In genomic region chr16:9079430-9079812, GRCh38 we compare ENCODE assay signal across 19 cellular contexts. TPM values are rescaled to one million over a fixed set of nuclear protein-coding genes. Genes with fewer than 3 reads are reported as not detected.
DNase-seq lines count a peak whose midpoint lies in the region; ATAC-seq, FAIRE-seq and TF ChIP-seq lines count a peak whose summit lies in the region.
"Had no signal": no experiment of that assay in that cellular context is flagged by ENCODE, and none has a peak within 500 bp of the region (broad histone marks: within the 10 kb centered on the region; RNA-seq: fewer than 3 reads in every experiment).

No MANE protein-coding gene starts in this region.

- 84% methylated on average over 4 of the region's 4 CpGs for WGBS in HepG2 (ENCODE audit: low lambda C conversion rate)
- WGBS in right lobe of liver (ENCODE audit: insufficient coverage, low coverage, low lambda C conversion rate, missing lambda C conversion rate) = 91% methylated on average over 4 of the region's 4 CpGs

- TF ChIP-seq CTCF in HepG2 (CRISPR knock-in tag; IDR thresholded peaks at IDR 0.05) (no peak), right lobe of liver (IDR thresholded peaks at IDR 0.05) (no peak), SU-DHL-6 (IDR thresholded peaks at IDR 0.05; ENCODE audit: insufficient read depth, low read length, poor library complexity, severe bottlenecking) (no peak), astrocyte (IDR thresholded peaks at IDR 0.05; ENCODE audit: insufficient read depth, low read depth, low read length) (no peak)

- H3K4me1 Mint-ChIP-seq in astrocyte (ENCODE audit: low read depth, unreplicated experiment) = peaks cover 12% of the 10 kb centered on the region
- H3K4me1 Mint-ChIP-seq: brain had no signal

- H3K27me3 ChIP-seq in HepG2 (ENCODE audit: control insufficient read depth in 1 of 2, insufficient read depth in 2 of 2, low read length in 2 of 2) (no peaks in the 10 kb centered on the region), right lobe of liver (no peaks in the 10 kb centered on the region), SU-DHL-6 (ENCODE audit: low read length) (no peaks in the 10 kb centered on the region), astrocyte (ENCODE audit: insufficient read depth, low read length) (no peaks in the 10 kb centered on the region)
- H3K27me3 ChIP-seq: testis, uterus had no signal

- no peak overlapping the region for H3K4me2 ChIP-seq in HepG2 (ENCODE audit: low read depth, low read length)
- no peak overlapping the region for H3K4me2 ChIP-seq in SU-DHL-6 (ENCODE audit: low read depth, low read length, poor library complexity, severe bottlenecking)
- H3K4me2 ChIP-seq in astrocyte (ENCODE audit: low read length) = no peak overlapping the region

- in situ Hi-C loops in HepG2 (cut with HindIII; ENCODE audit: extremely low pct_ligation_motif_present, low pct_unique_long_range_greater_than_20kb) = no loop called here

- H2AFZ ChIP-seq in HepG2 (ENCODE audit: low read length) (no peak overlapping the region), SU-DHL-6 (ENCODE audit: low read depth, low read length, severe bottlenecking) (peak overlapping the region; percentile 32), astrocyte (ENCODE audit: low read depth, low read length) (no peak overlapping the region)

- H3K4me1 ChIP-seq in HepG2 (ENCODE audit: insufficient read depth, low read length) (peaks cover 32% of the 10 kb centered on the region), right lobe of liver (no peaks in the 10 kb centered on the region), astrocyte (ENCODE audit: insufficient read depth, low read length) (peaks cover 20% of the 10 kb centered on the region)
- H3K4me1 ChIP-seq: prostate gland, uterus had no signal

- H3K27ac ChIP-seq in HepG2 (ENCODE audit: extremely low read length, insufficient read depth, low read length) (no peak overlapping the region), right lobe of liver (no peak overlapping the region), SU-DHL-6 (ENCODE audit: low read depth, low read length) (no peak overlapping the region), astrocyte (ENCODE audit: low read depth, low read length) (no peak overlapping the region)
- H3K27ac ChIP-seq: prostate gland, RWPE1, testis, uterus had no signal

- peaks cover 6% of the 10 kb centered on the region for H3F3A ChIP-seq in SU-DHL-6 (ENCODE audit: insufficient read depth)

- no peak for DNase-seq in HepG2 (ENCODE audit: low spot score)
- no peak for DNase-seq in right lobe of liver
- DNase-seq in astrocyte (ENCODE audit: low read depth) = no peak
- DNase-seq in HTR-8/SVneo (ENCODE audit: insufficient read length, low spot score) = no peak
- no peak for DNase-seq in Right ventricle myocardium inferior (ENCODE audit: missing footprints)
- DNase-seq: lower lobe of right lung, NCI-H1092, NCI-H187 treated with DMSO at 0.1 percent for 48 hours, NCI-H526 treated with DMSO at 0.1 percent for 48 hours, uterus had no signal

- H3K9me3 Mint-ChIP-seq in astrocyte (ENCODE audit: unreplicated experiment) = peaks cover 3% of the 10 kb centered on the region

- no peaks in the 10 kb centered on the region for H3K27me3 Mint-ChIP-seq in astrocyte (ENCODE audit: low read depth, unreplicated experiment)
- H3K27me3 Mint-ChIP-seq: activated naive CD8-positive, alpha-beta T cell had no signal

- CTCF ChIA-PET in HepG2 (lab: Yijun Ruan, JAX; ENCODE audit: low intra/inter-chr PET ratio, low total read pairs) = no interaction called here

- H3K4me3 ChIP-seq in HepG2 (replicated peaks in 1 of 3; ENCODE audit: insufficient read depth in 1 of 3, low read depth in 2 of 3, low read length in 3 of 3) (no peak overlapping the region), right lobe of liver (no peak overlapping the region), SU-DHL-6 (ENCODE audit: insufficient read depth, low read length, poor library complexity, severe bottlenecking) (no peak overlapping the region), astrocyte (ENCODE audit: insufficient read depth, low read depth, low read length) (no peak overlapping the region)
- H3K4me3 ChIP-seq: lower lobe of right lung, prostate gland, testis, uterus had no signal

- no peak for TF ChIP-seq RAD21 in HepG2 (CRISPR knock-in tag; IDR thresholded peaks at IDR 0.05)

- no TSS peak for BruUV-seq in HepG2 (replicated peaks; lab: Mats Ljungman, UMichigan)

- POLR2A ChIA-PET in HepG2 (lab: Yijun Ruan, JAX) = interaction anchor here (0.8 to 7.1 kb wide), 3 partner anchors 9 to 18 kb away, joined by 3 to 96 read pairs (median 4); partner anchors contain the start of gene HAPSTR1

- intact Hi-C loops in HepG2 (cut with micrococcal nuclease; ENCODE audit: unreplicated experiment) (no loop called here), right lobe of liver (cut with DNase I) (no loop called here), Right ventricle myocardium inferior (cut with DNase I) (no loop called here)

- H3K9me3 ChIP-seq in HepG2 (ENCODE audit: low read length) (0 out of 2 replicates have a peak, but pooled peaks cover 4% of the 10 kb centered on the region), right lobe of liver (no peaks in the 10 kb centered on the region), SU-DHL-6 (ENCODE audit: insufficient read depth, low read length) (no peaks in the 10 kb centered on the region), astrocyte (ENCODE audit: insufficient read depth, low read depth, low read length) (no peaks in the 10 kb centered on the region)
- H3K9me3 ChIP-seq: lower lobe of right lung, prostate gland, testis, uterus had no signal

- no peaks in the 10 kb centered on the region for H4K20me1 ChIP-seq in HepG2 (ENCODE audit: insufficient read depth, low read length)
- H4K20me1 ChIP-seq in SU-DHL-6 (ENCODE audit: low read depth, low read length) = no peaks in the 10 kb centered on the region
- H4K20me1 ChIP-seq in astrocyte (ENCODE audit: insufficient read depth, low read length) = no peaks in the 10 kb centered on the region

- H3K9ac ChIP-seq in HepG2 (ENCODE audit: insufficient read depth, low read depth, low read length) (no peak overlapping the region), SU-DHL-6 (ENCODE audit: low read length) (no peak overlapping the region), astrocyte (ENCODE audit: low read length) (no peak overlapping the region)

- no peaks in the 10 kb centered on the region for H3K79me2 ChIP-seq in HepG2 (ENCODE audit: insufficient read depth, low read length)
- H3K79me2 ChIP-seq in SU-DHL-6 (ENCODE audit: insufficient read depth, low read length) = no peaks in the 10 kb centered on the region
- H3K79me2 ChIP-seq in astrocyte (ENCODE audit: insufficient read depth, low read length) = no peaks in the 10 kb centered on the region

- TF ChIP-seq EP300 in HepG2 (IDR thresholded peaks at IDR 0.05; ENCODE audit: low read depth in 2 of 2, low read length in 2 of 2) (no peak), HepG2 (CRISPR knock-in tag; IDR thresholded peaks at IDR 0.05; ENCODE audit: borderline replicate concordance) (no peak)

- H3K27ac Mint-ChIP-seq in astrocyte (ENCODE audit: unreplicated experiment) = peak overlapping the region; percentile 75
- H3K27ac Mint-ChIP-seq: brain had no signal

- no peaks in the 10 kb centered on the region for H3K36me3 ChIP-seq in HepG2 (replicated peaks in 1 of 2; ENCODE audit: control insufficient read depth in 1 of 2, insufficient read depth in 2 of 2, low read length in 2 of 2)
- H3K36me3 ChIP-seq in right lobe of liver = no peaks in the 10 kb centered on the region
- no peaks in the 10 kb centered on the region for H3K36me3 ChIP-seq in SU-DHL-6 (ENCODE audit: low read length)
- H3K36me3 ChIP-seq in astrocyte (ENCODE audit: insufficient read depth, low read length) = no peaks in the 10 kb centered on the region
- H3K36me3 ChIP-seq: lower lobe of right lung, prostate gland, uterus had no signal

- ATAC-seq in HepG2 = no peak
- no peak for ATAC-seq in right lobe of liver
- no peak for ATAC-seq in Right ventricle myocardium inferior
- ATAC-seq in GM19328 (IDR thresholded peaks at IDR 0.05; ENCODE audit: unreplicated experiment) = no peak

- no peak for TF ChIP-seq POLR2A in HepG2 (IDR thresholded peaks at IDR 0.05; ENCODE audit: insufficient read depth in 1 of 2, low read depth in 2 of 2, low read length in 2 of 2)
- TF ChIP-seq POLR2A in right lobe of liver (IDR thresholded peaks at IDR 0.05) = no peak

- H3K36me3 Mint-ChIP-seq in astrocyte (ENCODE audit: low read depth, unreplicated experiment) = no peaks in the 10 kb centered on the region
- H3K36me3 Mint-ChIP-seq: brain had no signal

- FAIRE-seq in HepG2 (lab: Jason Lieb, UNC) (no peak), astrocyte (lab: Jason Lieb, UNC) (no peak), HTR-8/SVneo (lab: Jason Lieb, UNC) (no peak)
- FAIRE-seq: colon, kidney had no signal

- no peaks in the 10 kb centered on the region for H3K9me2 ChIP-seq in SU-DHL-6 (replicated peaks; ENCODE audit: insufficient read depth, low read length)

- H3K4me3 Mint-ChIP-seq in astrocyte (ENCODE audit: unreplicated experiment) = no peak overlapping the region
- H3K4me3 Mint-ChIP-seq: brain had no signal

RNA-seq across cellular contexts. Expression of gene HAPSTR1, which starts 12.0 kb away (rescaled TPM):
- total RNA-seq in HepG2 (2016; rRNA removed; fragmentation: Illumina TruSeq; extraction: Trizol) (83.2 and 98.4 TPM in 2 replicates), right lobe of liver (10 to 100 TPM; 23.6 to 34.8 (median 28.3) TPM), astrocyte (97.7 and 99.5 TPM in 2 replicates), Right ventricle myocardium inferior (52.5 TPM)
- total RNA-seq in HepG2 (2016; cell fraction: cytosol; rRNA removed; fragmentation: Illumina TruSeq; extraction: Trizol; ENCODE audit: low read depth) = 7.8 and 8.2 TPM in 2 replicates
- total RNA-seq in HepG2 (2016; cell fraction: insoluble cytoplasmic fraction; rRNA removed; fragmentation: Illumina TruSeq; extraction: Trizol) = 84.4 and 87.6 TPM in 2 replicates
- 37.9 and 42.3 TPM in 2 replicates for total RNA-seq in HepG2 (2016; cell fraction: membrane; rRNA removed; fragmentation: Illumina TruSeq; extraction: Trizol)
- 61.0 and 71.2 TPM in 2 replicates for total RNA-seq in HepG2 (2016; cell fraction: nucleus; rRNA removed; fragmentation: Illumina TruSeq; extraction: Trizol)
- 23.6 and 25.2 TPM in 2 replicates for polyA plus RNA-seq in HepG2 (2011; rRNA removed)
- 10.9 and 17.5 TPM in 2 replicates for polyA plus RNA-seq in HepG2 (2011; cell fraction: cytosol; rRNA removed)
- polyA plus RNA-seq in HepG2 (2011; cell fraction: nucleus; rRNA removed) = 18.7 and 24.1 TPM in 2 replicates
- 23.7 and 25.0 TPM in 2 replicates for polyA plus RNA-seq in HepG2 (2012)
- polyA plus RNA-seq in HepG2 (2016; cell fraction: cytosol; fragmentation: Illumina TruSeq; extraction: Trizol; ENCODE audit: low read depth) = 2.8 and 3.6 TPM in 2 replicates
- polyA plus RNA-seq in HepG2 (2016; cell fraction: insoluble cytoplasmic fraction; fragmentation: Illumina TruSeq; extraction: Trizol; ENCODE audit: low read depth) = 37.1 and 37.6 TPM in 2 replicates
- 13.0 and 13.5 TPM in 2 replicates for polyA plus RNA-seq in HepG2 (2016; cell fraction: membrane; fragmentation: Illumina TruSeq; extraction: Trizol; ENCODE audit: low read depth)
- polyA plus RNA-seq in HepG2 (2016; cell fraction: nucleus; fragmentation: Illumina TruSeq; extraction: Trizol; ENCODE audit: insufficient read depth, low read depth) = 44.6 and 47.8 TPM in 2 replicates
- 32.6 and 37.5 TPM in 2 replicates for polyA minus RNA-seq in HepG2 (2011; rRNA and poly(A)+ RNA removed; ENCODE audit: low replicate concordance)
- polyA minus RNA-seq in HepG2 (2011; cell fraction: cytosol; rRNA and poly(A)+ RNA removed) = 34.0 and 41.8 TPM in 2 replicates
- polyA minus RNA-seq in HepG2 (2011; cell fraction: nucleus; rRNA and poly(A)+ RNA removed) = 81.2 and 89.8 TPM in 2 replicates
